8 cellular contexts compared by ENCODE assay signal in the genomic region with DNA sequence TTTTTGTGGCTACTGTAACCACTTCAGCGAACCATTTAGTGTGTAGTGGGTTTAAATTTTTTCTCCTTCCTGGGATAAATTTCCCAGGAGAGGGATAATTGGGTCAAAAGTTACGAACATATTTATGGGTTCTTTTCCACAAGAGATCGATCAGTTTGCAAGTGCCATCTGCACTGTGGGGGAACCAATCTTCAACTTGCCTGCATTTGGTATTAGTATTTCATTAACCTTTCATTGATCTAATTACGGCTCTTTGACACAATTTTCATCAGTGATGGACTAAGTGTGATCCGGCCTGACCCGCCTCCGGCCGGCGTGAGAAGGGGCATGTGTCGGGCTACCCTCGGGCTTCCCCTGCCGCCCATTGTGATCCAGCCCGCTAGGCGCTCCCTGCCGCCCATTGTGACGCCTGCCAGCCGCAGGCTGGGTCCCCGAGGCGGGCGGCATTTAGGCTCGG.
DNase-seq lines count a peak whose midpoint lies in the region; ATAC-seq, FAIRE-seq and TF ChIP-seq lines count a peak whose summit lies in the region.
"Not testable (repeated sequence)": the region's sequence is repeated elsewhere in the genome, so short reads cannot be mapped to it uniquely, and the experiment has no call there.

No MANE protein-coding gene starts in this region.

- peak overlapping the region; percentile 51 for H3K27ac Mint-ChIP-seq in activated CD4-positive, alpha-beta T cell treated with anti-CD3 and anti-CD28 coated beads for 36 hours

- CTCF ChIA-PET in A549 (lab: Yijun Ruan, JAX), result interaction anchor here (2.1 kb wide), 1 partner anchor 96 kb away, joined by 5 read pairs; no protein-coding TSS in a partner anchor
- CTCF ChIA-PET in activated CD4-positive, alpha-beta T cell treated with anti-CD3 and anti-CD28 coated beads for 36 hours (lab: Charles Lee), result interaction anchor here (0.6 kb wide), 1 partner anchor 273 kb away, joined by 3 read pairs; no protein-coding TSS in a partner anchor
- CTCF ChIA-PET in mammary epithelial cell (lab: Charles Lee; ENCODE audit: low non-redundant PET), result interaction anchor here (0.6 kb wide), 1 partner anchor 138 kb away, joined by 5 read pairs; no protein-coding TSS in a partner anchor

- ATAC-seq in A549 (peak in 1 of 2 experiments; percentile 8; a peak in 5 of 6 replicates), GM18858 (IDR thresholded peaks at IDR 0.05; ENCODE audit: unreplicated experiment) (peak; percentile 17), HG02852 (IDR thresholded peaks at IDR 0.05; ENCODE audit: unreplicated experiment) (peak; percentile 4)
- peak; percentile 0 for ATAC-seq in activated CD4-positive, alpha-beta T cell treated with anti-CD3 and anti-CD28 coated beads for 36 hours

- not testable (repeated sequence) for H3K36me3 ChIP-seq in KMS-11 (ENCODE audit: insufficient read depth); mammary epithelial cell (ENCODE audit: insufficient read depth, low read length); iPS-15b (ENCODE audit: control insufficient read depth, insufficient read depth, low read length); parathyroid adenoma (ENCODE audit: control insufficient read depth, insufficient read depth, low read length)

- not testable (repeated sequence) for FAIRE-seq in A549 (lab: Jason Lieb, UNC)

- peaks cover 19% of the 10 kb centered on the region for H3K4me1 Mint-ChIP-seq in activated CD4-positive, alpha-beta T cell treated with anti-CD3 and anti-CD28 coated beads for 36 hours

- DNase-seq in A549 (ENCODE audit: low read depth in 1 of 2, low spot score in 1 of 2); mammary epithelial cell: not testable (repeated sequence)
- DNase-seq in activated CD4-positive, alpha-beta T cell treated with anti-CD3 and anti-CD28 coated beads for 36 hours, result peak; percentile 27

- in situ Hi-C loops in mammary epithelial cell (cut with MboI; ENCODE audit: low sequenced_read_pairs in 2 of 2), result not testable (repeated sequence)

- not testable (repeated sequence) for BruUV-seq in mammary epithelial cell (replicated peaks; lab: Mats Ljungman, UMichigan)

- intact Hi-C loops in activated CD4-positive, alpha-beta T cell treated with anti-CD3 and anti-CD28 coated beads for 36 hours (cut with DNase I, micrococcal nuclease), result loop anchor here (1.0 to 5.0 kb wide), 6 partner anchors 77 to 585 kb away; partner anchors contain the start of genes DGCR6L (in 1 of the 2), PI4KA (in 1 of the 2), RANBP1 (in 1 of the 2) and TRMT2A (in 1 of the 2)
- intact Hi-C loops in mammary epithelial cell (cut with micrococcal nuclease), result loop anchor here (2.0 to 5.0 kb wide), 5 partner anchors 39 to 283 kb away; partner anchors contain the start of gene KLHL22

- H3K79me2 ChIP-seq in KMS-11 (ENCODE audit: insufficient read depth, low read depth); mammary epithelial cell (ENCODE audit: insufficient read depth, low read length); parathyroid adenoma: not testable (repeated sequence)

- not testable (repeated sequence) for H3K36me3 Mint-ChIP-seq in activated CD4-positive, alpha-beta T cell treated with anti-CD3 and anti-CD28 coated beads for 36 hours (ENCODE audit: low read depth)

- H3K4me2 ChIP-seq in A549 (peak overlapping the region; percentile 74), KMS-11 (peak overlapping the region; percentile 98), mammary epithelial cell (ENCODE audit: insufficient read depth, low read depth, low read length) (peak overlapping the region; percentile 73), parathyroid adenoma (ENCODE audit: low read length) (peak overlapping the region; percentile 40)

- TF ChIP-seq POLR2A in A549 (IDR thresholded peaks at IDR 0.05; ENCODE audit: low read length), result not testable (repeated sequence)

- not testable (repeated sequence) for TF ChIP-seq RAD21 in A549 (conservative IDR thresholded peaks at IDR 0.05 in 1 of 2, IDR thresholded peaks at IDR 0.05 in 1 of 2)

- TF ChIP-seq CTCF in A549 (IDR thresholded peaks at IDR 0.05); KMS-11 (conservative IDR thresholded peaks at IDR 0.05; ENCODE audit: low read depth, low read length); mammary epithelial cell (conservative IDR thresholded peaks at IDR 0.05 in 1 of 2, IDR thresholded peaks at IDR 0.05 in 1 of 2; ENCODE audit: extremely low read depth in 1 of 2, insufficient read depth in 1 of 2, low read depth in 1 of 2, low read length in 2 of 2); parathyroid adenoma (IDR thresholded peaks at IDR 0.05): not testable (repeated sequence)

- peak overlapping the region; percentile 35; the same call in 1 of the 2 replicates for H3K9ac ChIP-seq in KMS-11
- H3K9ac ChIP-seq in mammary epithelial cell (ENCODE audit: insufficient read depth, low read length); iPS-15b (ENCODE audit: low read depth, low read length); parathyroid adenoma: not testable (repeated sequence)

- H3K4me1 ChIP-seq in A549; mammary epithelial cell (ENCODE audit: insufficient read depth, low read length); iPS-15b (ENCODE audit: control insufficient read depth, insufficient read depth, low read length); parathyroid adenoma: not testable (repeated sequence)
- peaks cover 11% of the 10 kb centered on the region for H3K4me1 ChIP-seq in KMS-11 (ENCODE audit: low read depth, poor library complexity, severe bottlenecking)

- H3K9me3 ChIP-seq in A549; mammary epithelial cell (replicated peaks; ENCODE audit: insufficient read depth, low read length); iPS-15b (ENCODE audit: control insufficient read depth, insufficient read depth, low read length); parathyroid adenoma (ENCODE audit: control insufficient read depth, low read length): not testable (repeated sequence)

- H3K4me3 Mint-ChIP-seq in activated CD4-positive, alpha-beta T cell treated with anti-CD3 and anti-CD28 coated beads for 36 hours, result peak overlapping the region; percentile 90

- peak overlapping the region; percentile 54; the same call in 1 of the 2 replicates for H2AFZ ChIP-seq in KMS-11 (ENCODE audit: low read depth)
- peak overlapping the region; percentile 64 for H2AFZ ChIP-seq in mammary epithelial cell (ENCODE audit: low read depth, low read length)
- peak overlapping the region; percentile 48 for H2AFZ ChIP-seq in parathyroid adenoma

- not testable (repeated sequence) for H3K27me3 Mint-ChIP-seq in activated CD4-positive, alpha-beta T cell treated with anti-CD3 and anti-CD28 coated beads for 36 hours

- not testable (repeated sequence) for H4K20me1 ChIP-seq in KMS-11 (ENCODE audit: insufficient read depth); mammary epithelial cell (ENCODE audit: insufficient read depth, low read length)

- POLR2A ChIA-PET in A549 (lab: Yijun Ruan, JAX); activated CD4-positive, alpha-beta T cell treated with anti-CD3 and anti-CD28 coated beads for 36 hours (lab: Charles Lee): not testable (repeated sequence)

- WGBS in A549 (ENCODE audit: missing lambda C conversion rate), result 37% methylated on average over 7 of the region's 21 CpGs
- WGBS in mammary epithelial cell (ENCODE audit: low coverage, missing lambda C conversion rate), result 16% methylated on average over 9 of the region's 21 CpGs

- not testable (repeated sequence) for TF ChIP-seq EP300 in A549 (IDR thresholded peaks at IDR 0.05)

- H3K4me3 ChIP-seq in A549 (peak overlapping the region; percentile 52), mammary epithelial cell (replicated peaks in 1 of 3; ENCODE audit: insufficient read depth in 1 of 3, low read depth in 2 of 3, low read length in 3 of 3) (peak overlapping the region; percentile 20 to 39 (median 37)), iPS-15b (ENCODE audit: low read depth, low read length) (peak overlapping the region; percentile 50)
- H3K4me3 ChIP-seq in KMS-11 (IDR thresholded peaks at IDR 0.05; ENCODE audit: insufficient read depth, low read depth, low read length); parathyroid adenoma (ENCODE audit: low read depth, low read length): not testable (repeated sequence)

- H3K9me3 Mint-ChIP-seq in activated CD4-positive, alpha-beta T cell treated with anti-CD3 and anti-CD28 coated beads for 36 hours (ENCODE audit: low read depth), result not testable (repeated sequence)

- dilution Hi-C loops in mammary epithelial cell (cut with HindIII; ENCODE audit: low sequenced_read_pairs), result not testable (repeated sequence)

- H3K27ac ChIP-seq in A549 (peak overlapping the region; percentile 47 to 83; a peak in 4 of 6 replicates), parathyroid adenoma (peak overlapping the region; percentile 53)
- not testable (repeated sequence) for H3K27ac ChIP-seq in KMS-11; mammary epithelial cell (ENCODE audit: insufficient read depth, low read depth, low read length)

- not testable (repeated sequence) for H3K27me3 ChIP-seq in KMS-11 (ENCODE audit: insufficient read depth, low read depth); mammary epithelial cell (ENCODE audit: insufficient read depth, low read length); iPS-15b (ENCODE audit: control insufficient read depth, insufficient read depth, low read length); parathyroid adenoma (ENCODE audit: control insufficient read depth, insufficient read depth, low read length)

Comparison
In these comparisons a context has a peak if more than half of its experiments do, and no peak if none do; other contexts are left out.
1. H3K4me2 ChIP-seq: peak in every context shown above with its lines; median percentile 98 in KMS-11; 74 in A549; 73 in mammary epithelial cell; 40 in parathyroid adenoma.